13 cellular contexts compared by ENCODE assay signal in the genomic region with DNA sequence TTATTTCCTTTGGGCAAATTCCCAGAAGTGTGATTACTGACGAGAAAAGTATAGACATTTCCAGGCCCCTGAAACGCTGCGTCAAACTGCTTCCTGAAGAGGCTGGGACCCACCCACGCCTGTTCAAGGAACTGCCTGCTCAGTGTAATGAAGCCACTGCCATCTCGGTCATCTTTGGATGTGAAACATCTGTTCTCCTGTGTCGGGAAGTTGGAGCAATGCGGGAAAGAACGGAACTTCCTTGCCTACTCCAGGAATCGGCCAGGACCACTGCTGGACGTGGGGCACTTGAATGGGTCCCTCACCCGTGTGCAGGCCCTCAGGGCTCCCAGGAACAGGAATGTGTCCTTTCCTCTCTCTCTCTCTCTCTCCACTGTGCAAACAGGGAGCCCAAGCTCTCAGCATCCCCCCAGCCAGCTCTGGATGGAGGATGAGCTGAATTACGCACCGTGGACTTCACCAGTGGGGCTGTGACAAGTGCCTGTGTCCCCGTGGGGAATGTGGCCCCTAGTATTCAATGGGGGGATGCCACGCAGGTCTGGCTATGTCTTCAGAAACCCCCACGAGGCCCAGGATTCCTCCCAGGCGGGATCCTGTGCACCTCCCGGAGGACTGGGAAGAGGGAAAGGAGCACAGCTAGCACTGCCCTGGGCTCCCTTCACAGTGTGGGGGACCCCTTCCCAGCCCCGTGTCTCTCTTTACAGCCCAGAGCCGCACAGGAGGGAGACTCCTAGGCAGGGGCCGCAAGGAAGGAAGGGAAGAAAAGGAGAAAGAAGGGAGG. TPM values are rescaled to one million over a fixed set of nuclear protein-coding genes. Genes with fewer than 3 reads are reported as not detected.
A peak's percentile ranks its signal among the peaks of the same experiment; 100 is the strongest.
DNase-seq lines count a peak whose midpoint lies in the region; ATAC-seq and TF ChIP-seq lines count a peak whose summit lies in the region.
"Had no signal": no experiment of that assay in that cellular context is flagged by ENCODE, and none has a peak within 500 bp of the region (broad histone marks: within the 10 kb centered on the region; RNA-seq: fewer than 3 reads in every experiment).

No MANE protein-coding gene starts in this region.

- no peaks in the 10 kb centered on the region for H3K36me3 ChIP-seq in BLaER1 treated with 17β-estradiol and CSF1 and Interleukin-3, amounts not matched to agents 10 nM and 100 nM
- H3K36me3 ChIP-seq in psoas muscle (ENCODE audit: insufficient read depth in 1 of 2, low read depth in 1 of 2), result no peaks in the 10 kb centered on the region

- no peaks in the 10 kb centered on the region for H3K27me3 ChIP-seq in BLaER1 treated with 17β-estradiol and CSF1 and Interleukin-3, amounts not matched to agents 10 nM and 100 nM
- no peaks in the 10 kb centered on the region for H3K27me3 ChIP-seq in layer of hippocampus (ENCODE audit: control insufficient read depth, insufficient read depth, low read length)
- no peaks in the 10 kb centered on the region for H3K27me3 ChIP-seq in psoas muscle (ENCODE audit: insufficient read depth in 3 of 3, low read length in 2 of 3)

- peaks cover 58 to 95% (median 80%) of the 10 kb centered on the region in 10 experiments for H3K4me1 ChIP-seq in BLaER1 treated with 17β-estradiol and CSF1 and Interleukin-3, amounts not matched to agents 10 nM and 100 nM
- H3K4me1 ChIP-seq in psoas muscle, result no peaks in the 10 kb centered on the region

- intact Hi-C loops in psoas muscle (cut with DNase I), result no loop called here

- ATAC-seq in psoas muscle (peak in 1 of 4 donors; percentile 55), HG03135 (IDR thresholded peaks at IDR 0.05; ENCODE audit: unreplicated experiment) (no peak), GM21526 (IDR thresholded peaks at IDR 0.05; ENCODE audit: low FRiP score, unreplicated experiment) (no peak)
- ATAC-seq: PC-3 had no signal

- TF ChIP-seq CTCF in psoas muscle (IDR thresholded peaks at IDR 0.05), result no peak

- no peak overlapping the region for H3K4me3 ChIP-seq in BLaER1 treated with 17β-estradiol and CSF1 and Interleukin-3, amounts not matched to agents 10 nM and 100 nM
- H3K4me3 ChIP-seq in psoas muscle, result no peak overlapping the region

- H3K9ac ChIP-seq in BLaER1 treated with 17β-estradiol and CSF1 and Interleukin-3, amounts not matched to agents 10 nM and 100 nM, result peak overlapping the region in 5 of 11 experiments; percentile 10 to 42 (median 24); a peak in 4 of 22 replicates

- peak overlapping the region in 10 of 11 experiments; percentile 2 to 84 (median 63); a peak in 18 of 22 replicates for H3K4me2 ChIP-seq in BLaER1 treated with 17β-estradiol and CSF1 and Interleukin-3, amounts not matched to agents 10 nM and 100 nM

- no peaks in the 10 kb centered on the region; a peak in 1 of 22 replicates for H3K9me3 ChIP-seq in BLaER1 treated with 17β-estradiol and CSF1 and Interleukin-3, amounts not matched to agents 10 nM and 100 nM (replicated peaks in 1 of 11)
- H3K9me3 ChIP-seq in psoas muscle, result no peaks in the 10 kb centered on the region

- 51 to 55% (median 54%) methylated on average over 20 to 21 of the region's 21 CpGs for WGBS in psoas muscle, 3 donors

- peak overlapping the region in 9 of 11 experiments; percentile 1 to 62 (median 23); a peak in 8 of 22 replicates for H3K27ac ChIP-seq in BLaER1 treated with 17β-estradiol and CSF1 and Interleukin-3, amounts not matched to agents 10 nM and 100 nM
- H3K27ac ChIP-seq in layer of hippocampus (ENCODE audit: low read depth, low read length) (peak overlapping the region; percentile 18), psoas muscle (peak overlapping the region; percentile 25)

- DNase-seq in dermis blood vessel endothelial cell, result peak; percentile 28
- peak in 1 of 2 donors; percentile 26 for DNase-seq in psoas muscle
- no peak for DNase-seq in OCI-M1 (lab: John Stamatoyannopoulos, UW)
- no peak for DNase-seq in NCI-H510A treated with DMSO at 0.1 percent for 48 hours (lab: John Stamatoyannopoulos, UW)
- DNase-seq: activated CD8-positive, alpha-beta memory T cell treated with anti-CD3 and anti-CD28 coated beads, Interleukin-2, amount 50 U/mL, for 48 hours; anterior cingulate cortex; EL; kidney glomerular epithelial cell; PC-3 had no signal

- no peaks in the 10 kb centered on the region for H4K20me1 ChIP-seq in BLaER1 treated with 17β-estradiol and CSF1 and Interleukin-3, amounts not matched to agents 10 nM and 100 nM

RNA-seq across cellular contexts. Expression of gene LITAF, which starts 18.3 kb away (rescaled TPM):
- 3.6 and 5.6 TPM in 2 replicates for total RNA-seq in dermis blood vessel endothelial cell
- total RNA-seq in psoas muscle, result 10 to 100 TPM in 3 of 4 donors, 1 to 10 TPM in 1; 8.5 to 60.2 (median 18.5) TPM
- 10 to 100 TPM in 2 of 3 donors, 1 to 10 TPM in 1; 5.0 to 33.1 (median 21.5) TPM for polyA plus RNA-seq in psoas muscle
